Comparison of ENCODE assay signal across 20 cellular contexts in genomic region chr5:28269978-28270377, GRCh38.
DNase-seq lines count a peak whose midpoint lies in the region; ATAC-seq and TF ChIP-seq lines count a peak whose summit lies in the region.
"Had no signal": no experiment of that assay in that cellular context is flagged by ENCODE, and none has a peak within 500 bp of the region (broad histone marks: within the 10 kb centered on the region; RNA-seq: fewer than 3 reads in every experiment).

No MANE protein-coding gene starts in this region.

- no peak overlapping the region for H2BK120ac ChIP-seq in neuronal stem cell (ENCODE audit: low read depth, low read length)

- H3K4me1 Mint-ChIP-seq in activated CD8-positive, alpha-beta memory T cell treated with anti-CD3 and anti-CD28 coated beads, Interleukin-2, amount 10 ng/mL, durations not matched to agents 7 days and 5 days: no peaks in the 10 kb centered on the region
- H3K4me1 Mint-ChIP-seq: CD14-positive monocyte; CD8-positive, alpha-beta memory T cell had no signal

- H4K91ac ChIP-seq in neuronal stem cell (ENCODE audit: low read depth, low read length, poor library complexity): no peak overlapping the region

- H2BK5ac ChIP-seq in neuronal stem cell (ENCODE audit: low read length): no peak overlapping the region

- no peak overlapping the region for H2BK12ac ChIP-seq in neuronal stem cell (ENCODE audit: low read length)

- no peak overlapping the region for H3K14ac ChIP-seq in neuronal stem cell (ENCODE audit: low read length)

- no peak for TF ChIP-seq POLR2A in upper lobe of left lung (IDR thresholded peaks at IDR 0.05)

- no peak overlapping the region for H3K18ac ChIP-seq in neuronal stem cell (ENCODE audit: low read length)

- H3K9me3 ChIP-seq in SK-N-MC (ENCODE audit: low read depth, low read length) (no peaks in the 10 kb centered on the region), neuronal stem cell (replicated peaks in 1 of 2; ENCODE audit: control insufficient read depth in 2 of 2, insufficient read depth in 1 of 2, low read depth in 1 of 2, low read length in 2 of 2) (no peaks in the 10 kb centered on the region), upper lobe of left lung (no peaks in the 10 kb centered on the region)
- H3K9me3 ChIP-seq: A549; BE2C; BLaER1 treated with 17β-estradiol and CSF1 and Interleukin-3, amounts not matched to agents 10 nM and 100 nM had no signal

- no peak overlapping the region for H3K27ac Mint-ChIP-seq in activated CD8-positive, alpha-beta memory T cell treated with anti-CD3 and anti-CD28 coated beads, Interleukin-2, amount 10 ng/mL, durations not matched to agents 7 days and 5 days
- H3K27ac Mint-ChIP-seq: CD14-positive monocyte; CD4-positive, alpha-beta T cell; CD8-positive, alpha-beta memory T cell; H9 had no signal

- no peaks in the 10 kb centered on the region for H3K36me3 Mint-ChIP-seq in activated CD8-positive, alpha-beta memory T cell treated with anti-CD3 and anti-CD28 coated beads, Interleukin-2, amount 10 ng/mL, durations not matched to agents 7 days and 5 days
- H3K36me3 Mint-ChIP-seq: CD14-positive monocyte; CD8-positive, alpha-beta memory T cell had no signal

- peak; percentile 11 for DNase-seq in NCI-H146 (lab: John Stamatoyannopoulos, UW)
- DNase-seq in NCI-H146 treated with DMSO at 0.1 percent for 48 hours (lab: John Stamatoyannopoulos, UW; ENCODE audit: unreplicated experiment): no peak
- no peak for DNase-seq in SK-N-MC (ENCODE audit: low read depth, low spot score)
- DNase-seq in neuronal stem cell (ENCODE audit: low spot score): no peak
- DNase-seq in upper lobe of left lung: no peak
- no peak for DNase-seq in activated CD8-positive, alpha-beta memory T cell treated with anti-CD3 and anti-CD28 coated beads, Interleukin-2, amount 10 ng/mL, durations not matched to agents 7 days and 5 days
- DNase-seq: ACHN; AML-193; BE2C; CD4-positive, alpha-beta T cell; CD8-positive, alpha-beta memory T cell; DMS 273 treated with DMSO at 0.1 percent for 48 hours; DMS79; GM23248; H9 had no signal

- H3K23ac ChIP-seq in neuronal stem cell (ENCODE audit: low read depth, low read length, poor library complexity): no peak overlapping the region

- H3K27ac ChIP-seq in SK-N-MC (no peak overlapping the region), neuronal stem cell (replicated peaks; ENCODE audit: low read length) (no peak overlapping the region), upper lobe of left lung (no peak overlapping the region)
- H3K27ac ChIP-seq: 22Rv1; A549; BLaER1 treated with 17β-estradiol and CSF1 and Interleukin-3, amounts not matched to agents 10 nM and 100 nM; GM23248 had no signal

- no peaks in the 10 kb centered on the region for H3K79me1 ChIP-seq in neuronal stem cell (ENCODE audit: low read depth, low read length)

- no peaks in the 10 kb centered on the region for H3K36me3 ChIP-seq in SK-N-MC (ENCODE audit: insufficient read depth, low read length)
- no peaks in the 10 kb centered on the region for H3K36me3 ChIP-seq in neuronal stem cell (replicated peaks in 1 of 2; ENCODE audit: control insufficient read depth in 2 of 2, insufficient read depth in 2 of 2, low read length in 2 of 2)
- H3K36me3 ChIP-seq in upper lobe of left lung: no peaks in the 10 kb centered on the region
- H3K36me3 ChIP-seq: BE2C; BLaER1 treated with 17β-estradiol and CSF1 and Interleukin-3, amounts not matched to agents 10 nM and 100 nM had no signal

- H3K4me1 ChIP-seq in neuronal stem cell (ENCODE audit: control insufficient read depth in 2 of 2, insufficient read depth in 1 of 2, low read depth in 1 of 2, low read length in 2 of 2) (no peaks in the 10 kb centered on the region), upper lobe of left lung (no peaks in the 10 kb centered on the region)
- H3K4me1 ChIP-seq: A549; BE2C; BLaER1 treated with 17β-estradiol and CSF1 and Interleukin-3, amounts not matched to agents 10 nM and 100 nM had no signal

- no peak overlapping the region for H2BK15ac ChIP-seq in neuronal stem cell (ENCODE audit: low read length)

- TF ChIP-seq EP300 in upper lobe of left lung (IDR thresholded peaks at IDR 0.05): no peak

- H3K4me3 ChIP-seq in SK-N-MC: peak overlapping the region; percentile 29
- no peak overlapping the region for H3K4me3 ChIP-seq in neuronal stem cell (ENCODE audit: low read length in 2 of 2)
- no peak overlapping the region for H3K4me3 ChIP-seq in upper lobe of left lung
- H3K4me3 ChIP-seq: A549; BLaER1 treated with 17β-estradiol and CSF1 and Interleukin-3, amounts not matched to agents 10 nM and 100 nM; GM23248 had no signal

- H3K9ac ChIP-seq in SK-N-MC (ENCODE audit: insufficient read length) (no peak overlapping the region), neuronal stem cell (ENCODE audit: low read depth, low read length, poor library complexity) (no peak overlapping the region)
- H3K9ac ChIP-seq: BLaER1 treated with 17β-estradiol and CSF1 and Interleukin-3, amounts not matched to agents 10 nM and 100 nM; GM23248 had no signal

- peak overlapping the region; percentile 69 for H2AFZ ChIP-seq in neuronal stem cell (ENCODE audit: low read length)
- H2AFZ ChIP-seq: GM23248 had no signal

- CTCF ChIA-PET in activated CD8-positive, alpha-beta memory T cell treated with anti-CD3 and anti-CD28 coated beads, Interleukin-2, amount 10 ng/mL, durations not matched to agents 7 days and 5 days (lab: Charles Lee): no interaction called here

- H3K4me2 ChIP-seq in neuronal stem cell (ENCODE audit: insufficient read depth, low read length, poor library complexity, severe bottlenecking): no peak overlapping the region
- H3K4me2 ChIP-seq: A549; BLaER1 treated with 17β-estradiol and CSF1 and Interleukin-3, amounts not matched to agents 10 nM and 100 nM had no signal

- WGBS in neuronal stem cell (ENCODE audit: extremely low coverage in 2 of 2, insufficient read length in 2 of 2, insufficient replicate concordance in 1 of 2), 2 donors: no CpG with 5 or more reads among the region's 5 CpGs
- WGBS in upper lobe of left lung, 2 donors: 81 to 85% methylated on average over 5 of the region's 5 CpGs

- no peak overlapping the region for H4K8ac ChIP-seq in neuronal stem cell (ENCODE audit: low read depth, low read length)

- H3K27me3 ChIP-seq in neuronal stem cell (ENCODE audit: control insufficient read depth in 3 of 3, insufficient read depth in 3 of 3, low read depth in 1 of 3, low read length in 3 of 3): no peaks in the 10 kb centered on the region
- H3K27me3 ChIP-seq in upper lobe of left lung: no peaks in the 10 kb centered on the region
- H3K27me3 ChIP-seq: BE2C; BLaER1 treated with 17β-estradiol and CSF1 and Interleukin-3, amounts not matched to agents 10 nM and 100 nM had no signal

- no peak overlapping the region for H2AK5ac ChIP-seq in neuronal stem cell (ENCODE audit: low read depth, low read length)

- no peak overlapping the region for H3K4ac ChIP-seq in neuronal stem cell (ENCODE audit: low read length)

- no peaks in the 10 kb centered on the region for H3K27me3 Mint-ChIP-seq in activated CD8-positive, alpha-beta memory T cell treated with anti-CD3 and anti-CD28 coated beads, Interleukin-2, amount 10 ng/mL, durations not matched to agents 7 days and 5 days
- H3K27me3 Mint-ChIP-seq: CD4-positive, alpha-beta T cell; CD8-positive, alpha-beta memory T cell had no signal

- H3K4me3 Mint-ChIP-seq in activated CD8-positive, alpha-beta memory T cell treated with anti-CD3 and anti-CD28 coated beads, Interleukin-2, amount 10 ng/mL, durations not matched to agents 7 days and 5 days: no peak overlapping the region
- H3K4me3 Mint-ChIP-seq: CD14-positive monocyte; CD4-positive, alpha-beta T cell; CD8-positive, alpha-beta memory T cell; H9 had no signal

- ATAC-seq in upper lobe of left lung (ENCODE audit: low FRiP score in 2 of 2): no peak
- no peak for ATAC-seq in activated CD8-positive, alpha-beta memory T cell treated with anti-CD3 and anti-CD28 coated beads, Interleukin-2, amount 10 ng/mL, durations not matched to agents 7 days and 5 days
- ATAC-seq: A549, HCT116 had no signal

- H3K9me3 Mint-ChIP-seq in activated CD8-positive, alpha-beta memory T cell treated with anti-CD3 and anti-CD28 coated beads, Interleukin-2, amount 10 ng/mL, durations not matched to agents 7 days and 5 days (ENCODE audit: low read depth): peaks cover 4% of the 10 kb centered on the region

- TF ChIP-seq CTCF in upper lobe of left lung (IDR thresholded peaks at IDR 0.05): no peak
